In genomic region chr9:36765468-36766341, GRCh38 we compare ENCODE assay signal across 1 cellular context.
TF ChIP-seq lines count a peak whose summit lies in the region.

No MANE protein-coding gene starts in this region.

TF ChIP-seq in GM12878, 131 proteins besides CTCF, POLR2A, EP300 and RAD21 (continued from another document):
- TF ChIP-seq MXI1 (IDR thresholded peaks at IDR 0.05; ENCODE audit: low read depth, low read length) (peak; percentile 83), BACH1 (IDR thresholded peaks at IDR 0.05; ENCODE audit: borderline replicate concordance) (no peak), EED (IDR thresholded peaks at IDR 0.05; ENCODE audit: low read depth) (no peak), CEBPB (IDR thresholded peaks at IDR 0.05; ENCODE audit: borderline replicate concordance in 1 of 2, low read depth in 2 of 2, low read length in 2 of 2) (no peak), RBBP5 (conservative IDR thresholded peaks at IDR 0.05) (no peak), BRCA1 (IDR thresholded peaks at IDR 0.05; ENCODE audit: low read depth, low read length) (no peak), NR2C1 (IDR thresholded peaks at IDR 0.05) (no peak), DPF2 (IDR thresholded peaks at IDR 0.05) (no peak), SMC3 (IDR thresholded peaks at IDR 0.05; ENCODE audit: borderline replicate concordance, low read length) (no peak)
